Comparison of ENCODE assay signal across 9 cellular contexts in genomic region chr4:21896767-21897166, GRCh38. TPM values are rescaled to one million over a fixed set of nuclear protein-coding genes. Genes with fewer than 3 reads are reported as not detected.
"Had no signal": no experiment of that assay in that cellular context is flagged by ENCODE, and none has a peak within 500 bp of the region (broad histone marks: within the 10 kb centered on the region; RNA-seq: fewer than 3 reads in every experiment).

No MANE protein-coding gene starts in this region.

- ATAC-seq: HepG2, K562 had no signal

- H3K27ac ChIP-seq: HL-60 had no signal

- H3K36me3 Mint-ChIP-seq: IgD-negative memory B cell had no signal

- H3K4me1 Mint-ChIP-seq: IgD-negative memory B cell had no signal

- H3K27ac Mint-ChIP-seq: IgD-negative memory B cell had no signal

- H3K27me3 Mint-ChIP-seq: IgD-negative memory B cell had no signal

- H3K4me3 ChIP-seq: K562 had no signal

- H3K4me3 Mint-ChIP-seq: IgD-negative memory B cell had no signal

- DNase-seq: IMR-90, KBM-7, KG1 had no signal

RNA-seq across cellular contexts. Expression of gene KCNIP4, which starts 51.8 kb away (rescaled TPM):
- total RNA-seq: HepG2, HT-29, HT1080, IMR-90, K562 had no signal
